ENCODE assay signal across 10 cellular contexts in the genomic region with DNA sequence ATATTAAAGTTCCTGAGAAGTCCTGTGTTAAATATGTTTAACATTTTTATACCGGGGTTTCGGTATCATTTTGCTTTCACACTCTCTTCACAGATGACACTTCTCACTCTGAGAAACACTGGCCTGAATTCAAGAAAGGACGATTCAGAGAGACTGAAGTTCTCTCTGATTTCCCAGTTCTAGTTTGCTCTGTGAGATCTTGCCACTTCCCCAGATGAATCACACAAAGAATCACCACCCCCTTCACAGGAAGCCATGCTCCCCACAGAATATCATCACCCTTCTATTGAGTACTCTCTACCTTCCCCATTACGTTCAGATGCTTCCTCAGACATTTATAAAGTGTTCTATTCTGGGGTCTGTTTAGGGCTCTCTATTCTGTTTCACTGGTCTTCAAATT. TPM values are rescaled to one million over a fixed set of nuclear protein-coding genes. Genes with fewer than 3 reads are reported as not detected.
DNase-seq lines count a peak whose midpoint lies in the region; ATAC-seq, FAIRE-seq and TF ChIP-seq lines count a peak whose summit lies in the region.
"Had no signal": no experiment of that assay in that cellular context is flagged by ENCODE, and none has a peak within 500 bp of the region (broad histone marks: within the 10 kb centered on the region; RNA-seq: fewer than 3 reads in every experiment).

No MANE protein-coding gene starts in this region.

- H3K79me2 ChIP-seq in endothelial cell of umbilical vein (ENCODE audit: control insufficient read depth, insufficient read depth, low read length), result no peaks in the 10 kb centered on the region

- intact Hi-C loops in endothelial cell of umbilical vein (cut with micrococcal nuclease), result no loop called here

- no peaks in the 10 kb centered on the region for H3K36me3 ChIP-seq in CD8-positive, alpha-beta memory T cell (ENCODE audit: insufficient read depth, low read length)
- H3K36me3 ChIP-seq in endothelial cell of umbilical vein (ENCODE audit: control insufficient read depth in 2 of 2, extremely low read depth in 1 of 2, insufficient read depth in 2 of 2, low read length in 2 of 2), result no peaks in the 10 kb centered on the region

- CTCF ChIA-PET in CD8-positive, alpha-beta memory T cell (lab: Charles Lee), result interaction anchor here (0.9 to 1.1 kb wide), 2 partner anchors 9 to 96 kb away, joined by 3 read pairs; no protein-coding TSS in a partner anchor
- CTCF ChIA-PET in endothelial cell of umbilical vein (lab: Charles Lee), result interaction anchor here (1.1 to 1.7 kb wide), 5 partner anchors 9 to 149 kb away, joined by 3 to 7 read pairs (median 4); no protein-coding TSS in a partner anchor

- no peak overlapping the region for H3K9ac ChIP-seq in endothelial cell of umbilical vein (replicated peaks; ENCODE audit: extremely low read depth, insufficient read depth, low read length)

- peak overlapping the region; percentile 7 to 97 (median 43) for H3K27ac Mint-ChIP-seq in CD8-positive, alpha-beta memory T cell

- dilution Hi-C loops in endothelial cell of umbilical vein (cut with MboI; ENCODE audit: extremely low pct_ligation_motif_present, low sequenced_read_pairs), result no loop called here

- H3K4me1 ChIP-seq in CD8-positive, alpha-beta memory T cell (ENCODE audit: insufficient read depth, low read length), result no peaks in the 10 kb centered on the region
- H3K4me1 ChIP-seq in endothelial cell of umbilical vein (ENCODE audit: control insufficient read depth, extremely low read depth, insufficient read depth, low read length), result no peaks in the 10 kb centered on the region

- no peak overlapping the region for H3K4me2 ChIP-seq in endothelial cell of umbilical vein (ENCODE audit: insufficient read depth, low read length)

- FAIRE-seq in endothelial cell of umbilical vein (lab: Jason Lieb, UNC), result no peak
- FAIRE-seq: colon had no signal

- H3K9me1 ChIP-seq in endothelial cell of umbilical vein (replicated peaks; ENCODE audit: control insufficient read depth, extremely low read depth, insufficient read depth, low read length), result no peaks in the 10 kb centered on the region

- BruUV-seq in endothelial cell of umbilical vein (replicated peaks; lab: Mats Ljungman, UMichigan), result no TSS peak

- no peak for TF ChIP-seq POLR2A in endothelial cell of umbilical vein (IDR thresholded peaks at IDR 0.05; ENCODE audit: low read depth, low read length)

- H3K4me3 ChIP-seq in CD8-positive, alpha-beta memory T cell (ENCODE audit: low read length), result no peak overlapping the region
- no peak overlapping the region for H3K4me3 ChIP-seq in endothelial cell of umbilical vein (replicated peaks in 1 of 3; ENCODE audit: insufficient read depth in 1 of 3, low read depth in 1 of 3, low read length in 3 of 3)
- H3K4me3 ChIP-seq: SK-N-MC had no signal

- peaks cover 10 to 16% (median 14%) of the 10 kb centered on the region in 3 donors for H3K4me1 Mint-ChIP-seq in CD8-positive, alpha-beta memory T cell

- no peak overlapping the region for H2AFZ ChIP-seq in endothelial cell of umbilical vein (ENCODE audit: low read depth, low read length)

- no peaks in the 10 kb centered on the region for H3K36me3 Mint-ChIP-seq in CD8-positive, alpha-beta memory T cell

- H3K27ac ChIP-seq in CD8-positive, alpha-beta memory T cell (ENCODE audit: low read depth, low read length), result no peak overlapping the region
- no peak overlapping the region for H3K27ac ChIP-seq in endothelial cell of umbilical vein (ENCODE audit: insufficient read depth, low read depth, low read length)
- H3K27ac ChIP-seq: SK-N-MC had no signal

- H3K9me3 Mint-ChIP-seq in CD8-positive, alpha-beta memory T cell, result no peaks in the 10 kb centered on the region

- peak in 2 of 5 donors; percentile 22 to 32 for DNase-seq in CD8-positive, alpha-beta memory T cell
- DNase-seq in NOMO-1 (lab: John Stamatoyannopoulos, UW; ENCODE audit: unreplicated experiment in 2 of 2) (peak; percentile 55 to 90), endothelial cell of umbilical vein (ENCODE audit: low read depth, low spot score) (no peak), foreskin melanocyte (no peak), iPS-NIHi7 (ENCODE audit: extremely low spot score) (no peak), ecto neural progenitor cell (ENCODE audit: low spot score) (no peak)

- H3K4me3 Mint-ChIP-seq in CD8-positive, alpha-beta memory T cell, result peak overlapping the region in 6 of 7 donors; percentile 1 to 61 (median 6)

- no peaks in the 10 kb centered on the region for H3K27me3 ChIP-seq in CD8-positive, alpha-beta memory T cell (ENCODE audit: insufficient read depth, low read length, poor library complexity, severe bottlenecking)
- peaks cover 9 to 17% of the 10 kb centered on the region in 2 experiments for H3K27me3 ChIP-seq in endothelial cell of umbilical vein (ENCODE audit: control insufficient read depth in 2 of 2, insufficient read depth in 2 of 2, low read length in 2 of 2)

- no peaks in the 10 kb centered on the region for H3K9me3 ChIP-seq in CD8-positive, alpha-beta memory T cell (ENCODE audit: low read length)
- H3K9me3 ChIP-seq in endothelial cell of umbilical vein (replicated peaks; ENCODE audit: control insufficient read depth, insufficient read depth, low read length), result no peaks in the 10 kb centered on the region

- H3K27me3 Mint-ChIP-seq in CD8-positive, alpha-beta memory T cell, result no peaks in the 10 kb centered on the region

- POLR2A ChIA-PET in CD8-positive, alpha-beta memory T cell (lab: Charles Lee), result no interaction called here
- POLR2A ChIA-PET in endothelial cell of umbilical vein (lab: Charles Lee), result no interaction called here

- ATAC-seq in GM21447 (IDR thresholded peaks at IDR 0.05; ENCODE audit: unreplicated experiment) (peak; percentile 84), GM18907 (IDR thresholded peaks at IDR 0.05; ENCODE audit: unreplicated experiment) (no peak)

- no peak for TF ChIP-seq CTCF in endothelial cell of umbilical vein (IDR thresholded peaks at IDR 0.05; ENCODE audit: extremely low read depth in 1 of 2, insufficient read depth in 1 of 2, low read depth in 1 of 2, low read length in 2 of 2)

- no peaks in the 10 kb centered on the region for H4K20me1 ChIP-seq in endothelial cell of umbilical vein (replicated peaks; ENCODE audit: control insufficient read depth, extremely low read depth, insufficient read depth, low read length)

TF ChIP-seq in endothelial cell of umbilical vein, 7 proteins besides CTCF, POLR2A, EP300 and RAD21:
- TF ChIP-seq MAX (IDR thresholded peaks at IDR 0.05; ENCODE audit: insufficient read depth, insufficient read length) (no peak), EZH2 (IDR thresholded peaks at IDR 0.05; ENCODE audit: borderline replicate concordance, low read depth, low read length, severe bottlenecking) (no peak), GATA2 (IDR thresholded peaks at IDR 0.05; ENCODE audit: insufficient read depth, insufficient read length, low read depth, low read length) (no peak), POLR2AphosphoS5 (IDR thresholded peaks at IDR 0.05; ENCODE audit: insufficient read depth, low read depth, low read length) (no peak), JUN (IDR thresholded peaks at IDR 0.05; ENCODE audit: borderline replicate concordance, insufficient read depth, insufficient read length, low read depth) (no peak), FOS (IDR thresholded peaks at IDR 0.05; ENCODE audit: borderline replicate concordance, insufficient read depth, low read length) (peak; percentile 10), MYC (IDR thresholded peaks at IDR 0.05; ENCODE audit: low read depth, low read length) (no peak)
TF ChIP-seq in endothelial cell of umbilical vein: peak in this region for 1.

RNA-seq across cellular contexts. Expression of gene CD207, which starts 16.1 kb away (rescaled TPM):
- not detected for total RNA-seq in CD8-positive, alpha-beta memory T cell
- polyA plus RNA-seq in CD8-positive, alpha-beta memory T cell, result not detected
- not detected in 2 replicates for total RNA-seq in endothelial cell of umbilical vein
- polyA plus RNA-seq in endothelial cell of umbilical vein, result not detected in 2 replicates
- not detected in 2 replicates for polyA plus RNA-seq in endothelial cell of umbilical vein (2011; cell fraction: cytosol; rRNA removed)
- 0.07 TPM in 1 of 2 replicates, not detected in the other for polyA plus RNA-seq in endothelial cell of umbilical vein (2011; cell fraction: nucleus; rRNA removed)
- not detected in 2 replicates for polyA plus RNA-seq in endothelial cell of umbilical vein (2012)
- not detected in 2 replicates for polyA minus RNA-seq in endothelial cell of umbilical vein
- polyA minus RNA-seq in endothelial cell of umbilical vein (2011; cell fraction: cytosol; rRNA and poly(A)+ RNA removed), result not detected
- not detected in 2 replicates for polyA minus RNA-seq in endothelial cell of umbilical vein (2011; cell fraction: nucleus; rRNA and poly(A)+ RNA removed)

RNA-seq across cellular contexts. Expression of gene CLEC4F, which starts 31.3 kb away (rescaled TPM):
- total RNA-seq in CD8-positive, alpha-beta memory T cell, result not detected
- polyA plus RNA-seq in CD8-positive, alpha-beta memory T cell, result not detected
- total RNA-seq in endothelial cell of umbilical vein, result not detected in 2 replicates
- polyA plus RNA-seq in endothelial cell of umbilical vein, result not detected in 2 replicates
- polyA plus RNA-seq in endothelial cell of umbilical vein (2011; cell fraction: cytosol; rRNA removed), result not detected in 2 replicates
- polyA plus RNA-seq in endothelial cell of umbilical vein (2011; cell fraction: nucleus; rRNA removed), result 0.07 TPM in 1 of 2 replicates, not detected in the other
- polyA plus RNA-seq in endothelial cell of umbilical vein (2012), result not detected in 2 replicates
- polyA minus RNA-seq in endothelial cell of umbilical vein, result not detected in 2 replicates
- not detected for polyA minus RNA-seq in endothelial cell of umbilical vein (2011; cell fraction: cytosol; rRNA and poly(A)+ RNA removed)
- not detected in 2 replicates for polyA minus RNA-seq in endothelial cell of umbilical vein (2011; cell fraction: nucleus; rRNA and poly(A)+ RNA removed)

RNA-seq across cellular contexts. Expression of gene VAX2, which starts 48.7 kb away (rescaled TPM):
- total RNA-seq in CD8-positive, alpha-beta memory T cell, result not detected
- not detected for polyA plus RNA-seq in CD8-positive, alpha-beta memory T cell
- total RNA-seq in endothelial cell of umbilical vein, result 0.28 TPM in 1 of 2 replicates, not detected in the other
- 0.57 and 0.89 TPM in 2 replicates for polyA plus RNA-seq in endothelial cell of umbilical vein
- 0.21 and 0.25 TPM in 2 replicates for polyA plus RNA-seq in endothelial cell of umbilical vein (2011; cell fraction: cytosol; rRNA removed)
- 0.95 and 1.2 TPM in 2 replicates for polyA plus RNA-seq in endothelial cell of umbilical vein (2011; cell fraction: nucleus; rRNA removed)
- polyA plus RNA-seq in endothelial cell of umbilical vein (2012), result 0.51 and 2.0 TPM in 2 replicates
- 0.15 TPM in 1 of 2 replicates, not detected in the other for polyA minus RNA-seq in endothelial cell of umbilical vein
- polyA minus RNA-seq in endothelial cell of umbilical vein (2011; cell fraction: cytosol; rRNA and poly(A)+ RNA removed), result not detected
- 0.38 and 0.67 TPM in 2 replicates for polyA minus RNA-seq in endothelial cell of umbilical vein (2011; cell fraction: nucleus; rRNA and poly(A)+ RNA removed)

Comparison
In these comparisons a context has a peak if more than half of its experiments do, and no peak if none do; other contexts are left out.
1. DNase-seq: peak in NOMO-1 (2 of 2); none in endothelial cell of umbilical vein (single experiment), foreskin melanocyte (single experiment), iPS-NIHi7 (single experiment) and ecto neural progenitor cell (single experiment).